In the genomic region with DNA sequence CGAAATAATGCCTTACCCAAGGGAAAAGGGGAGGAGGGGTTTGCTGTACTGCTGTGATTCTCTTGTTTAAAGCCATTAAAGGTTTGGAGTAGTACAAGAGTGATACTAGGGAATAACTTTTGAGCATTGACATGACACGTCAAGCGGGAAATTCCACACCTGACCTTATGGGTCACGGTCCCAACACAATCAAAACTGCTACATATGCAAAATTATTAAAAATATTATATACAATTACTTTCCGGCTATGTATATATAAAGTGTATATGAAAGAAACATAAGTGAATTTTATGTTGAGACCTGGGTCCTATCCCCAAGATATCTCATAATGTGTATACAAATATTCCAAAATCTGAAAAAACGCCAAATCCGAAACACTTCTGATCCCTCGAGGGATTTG, we compare ENCODE assay signal across 33 cellular contexts. TPM values are rescaled to one million over a fixed set of nuclear protein-coding genes. Genes with fewer than 3 reads are reported as not detected.
"Had no signal": no experiment of that assay in that cellular context is flagged by ENCODE, and none has a peak within 500 bp of the region (broad histone marks: within the 10 kb centered on the region; RNA-seq: fewer than 3 reads in every experiment).

No MANE protein-coding gene starts in this region.

- DNase-seq: activated B cell treated with CpG ODN at 0.5 μM for 24 hours; activated CD4-positive, alpha-beta memory T cell treated with anti-CD3 and anti-CD28 coated beads for 36 hours; activated CD4-positive, alpha-beta T cell treated with anti-CD3 and anti-CD28 coated beads for 4 hours; activated CD4-positive, alpha-beta T cell treated with anti-CD3 and anti-CD28 coated beads, Interleukin-2, amount 10 ng/mL, durations not matched to agents 24 days and 14 days; activated CD4-positive, alpha-beta T cell treated with anti-CD3 and anti-CD28 coated beads, Interleukin-2, amount 50 U/mL, for 1 hour; activated CD4-positive, alpha-beta T cell treated with anti-CD3 and anti-CD28 coated beads, Interleukin-2, amount 50 U/mL, for 4 hours; activated CD4-positive, CD25-positive, alpha-beta regulatory T cell treated with anti-CD3 and anti-CD28 coated beads, Interleukin-2, amount 50 U/mL, for 72 hours; activated CD8-positive, alpha-beta memory T cell treated with anti-CD3 and anti-CD28 coated beads, Interleukin-2, amount 50 U/mL, for 4 hours; activated CD8-positive, alpha-beta T cell treated with anti-CD3 and anti-CD28 coated beads for 36 hours; activated effector memory CD4-positive, alpha-beta T cell treated with anti-CD3 and anti-CD28 coated beads, Interleukin-2, amount 50 U/mL, for 16 hours; activated gamma-delta T cell treated with Interleukin-2 at 50 U/mL for 16 hours; activated naive CD4-positive, alpha-beta T cell; activated naive CD4-positive, alpha-beta T cell treated with anti-CD3 and anti-CD28 coated beads for 36 hours; activated naive CD4-positive, alpha-beta T cell treated with anti-CD3 and anti-CD28 coated beads, Interleukin-2, amount 50 U/mL, for 16 hours; activated naive CD8-positive, alpha-beta T cell treated with anti-CD3 and anti-CD28 coated beads for 36 hours; activated T-cell treated with anti-CD3 and anti-CD28 coated beads for 4 hours; activated T-cell treated with anti-CD3 and anti-CD28 coated beads, Interleukin-2, amount 50 U/mL, for 1 hour; activated T-cell treated with anti-CD3 and anti-CD28 coated beads, Interleukin-2, amount 50 U/mL, for 4 hours; activated T-cell treated with anti-CD3 and anti-CD28 coated beads, Interleukin-2, amount 50 U/mL, for 72 hours; adrenal gland; amniotic stem cell; aorta; body of pancreas; brain microvascular endothelial cell; central memory CD4-positive, alpha-beta T cell; T-helper 1 cell; T-helper 2 cell; T-helper 9 cell had no signal

- H3K9me3 ChIP-seq: adrenal gland, body of pancreas, breast epithelium had no signal

- H3K27me3 ChIP-seq: adrenal gland, body of pancreas, brain microvascular endothelial cell, breast epithelium had no signal

- FAIRE-seq: astrocyte, TTC549 had no signal

- H3K36me3 ChIP-seq: adrenal gland, brain microvascular endothelial cell, breast epithelium had no signal

- ATAC-seq: activated CD8-positive, alpha-beta T cell treated with anti-CD3 and anti-CD28 coated beads for 36 hours; activated naive CD4-positive, alpha-beta T cell treated with anti-CD3 and anti-CD28 coated beads, Interleukin-2, amount 50 U/mL, for 72 hours; activated T-cell treated with anti-CD3 and anti-CD28 coated beads, Interleukin-2, amount 50 U/mL, for 4 hours; activated T-cell treated with anti-CD3 and anti-CD28 coated beads, Interleukin-2, amount 50 U/mL, for 72 hours; activated T-helper 17 cell treated with anti-CD3 and anti-CD28 coated beads, Interleukin-2, amount 50 U/mL, for 72 hours; body of pancreas had no signal

- H3K27ac ChIP-seq: adrenal gland, body of pancreas, brain microvascular endothelial cell, breast epithelium had no signal

- H3K4me3 ChIP-seq: adrenal gland, body of pancreas, breast epithelium had no signal

RNA-seq across cellular contexts. Expression of gene FNIP2, which starts 21.0 kb away (rescaled TPM):
- total RNA-seq: activated B cell treated with CpG ODN at 0.5 μM for 24 hours had no signal
